7 cellular contexts compared by ENCODE assay signal in genomic region chr4:110631582-110632505, GRCh38. TPM values are rescaled to one million over a fixed set of nuclear protein-coding genes. Genes with fewer than 3 reads are reported as not detected.
DNase-seq lines count a peak whose midpoint lies in the region; ATAC-seq, FAIRE-seq and TF ChIP-seq lines count a peak whose summit lies in the region.

No MANE protein-coding gene starts in this region.

- WGBS in lower leg skin, 2 donors, result 14% methylated on average over 61 to 63 of the region's 63 CpGs

- FAIRE-seq in HTR-8/SVneo (lab: Jason Lieb, UNC), result peak; percentile 83

- DNase-seq in HTR-8/SVneo (ENCODE audit: insufficient read length, low spot score) (peak; percentile 89), SHP77 (lab: John Stamatoyannopoulos, UW) (peak; percentile 56 to 61), dermis microvascular lymphatic vessel endothelial cell (ENCODE audit: low read depth in 2 of 2) (peak; percentile 74 to 82), lower leg skin (ENCODE audit: low spot score in 2 of 2) (peak; percentile 26 to 94)
- DNase-seq in stimulated activated naive B cell treated with anti-CD40 and anti-IgM and Interleukin-4, amounts not matched to agents 10 μg/mL and 1 μg/mL and 100 μg/mL, for 72 hours, result peak; percentile 24

- TF ChIP-seq CTCF in lower leg skin (IDR thresholded peaks at IDR 0.05), result no peak

- peaks cover 72 to 78% of the 10 kb centered on the region in 2 donors for H3K27me3 Mint-ChIP-seq in stimulated activated naive B cell treated with anti-CD40 and anti-IgM and Interleukin-4, amounts not matched to agents 10 μg/mL and 1 μg/mL and 100 μg/mL, for 72 hours

- peak overlapping the region; percentile 67 to 71 for H3K4me3 Mint-ChIP-seq in stimulated activated naive B cell treated with anti-CD40 and anti-IgM and Interleukin-4, amounts not matched to agents 10 μg/mL and 1 μg/mL and 100 μg/mL, for 72 hours

- peak overlapping the region; percentile 16; the same call in 1 of the 2 replicates for H3K4me3 ChIP-seq in GM08714 (ENCODE audit: low read length)
- H3K4me3 ChIP-seq in lower leg skin (ENCODE audit: low read depth, poor library complexity, severe bottlenecking), result no peak overlapping the region

- peak overlapping the region; percentile 79 for H3K27ac Mint-ChIP-seq in stimulated activated naive B cell treated with anti-CD40 and anti-IgM and Interleukin-4, amounts not matched to agents 10 μg/mL and 1 μg/mL and 100 μg/mL, for 72 hours

- H3K4me1 Mint-ChIP-seq in stimulated activated naive B cell treated with anti-CD40 and anti-IgM and Interleukin-4, amounts not matched to agents 10 μg/mL and 1 μg/mL and 100 μg/mL, for 72 hours, result peaks cover 10 to 33% of the 10 kb centered on the region in 2 donors

- H3K9me3 Mint-ChIP-seq in stimulated activated naive B cell treated with anti-CD40 and anti-IgM and Interleukin-4, amounts not matched to agents 10 μg/mL and 1 μg/mL and 100 μg/mL, for 72 hours, result peaks cover 3 to 13% of the 10 kb centered on the region in 2 donors

- peak; percentile 96 for ATAC-seq in GM21447 (IDR thresholded peaks at IDR 0.05; ENCODE audit: unreplicated experiment)
- ATAC-seq in stimulated activated naive B cell treated with anti-CD40 and anti-IgM and Interleukin-4, amounts not matched to agents 10 μg/mL and 1 μg/mL and 100 μg/mL, for 72 hours (replicated peaks), result peak; percentile 86 to 93

- no peak for TF ChIP-seq POLR2A in lower leg skin (IDR thresholded peaks at IDR 0.05)

- peaks cover 2 to 9% of the 10 kb centered on the region in 2 donors for H3K36me3 Mint-ChIP-seq in stimulated activated naive B cell treated with anti-CD40 and anti-IgM and Interleukin-4, amounts not matched to agents 10 μg/mL and 1 μg/mL and 100 μg/mL, for 72 hours

- intact Hi-C loops in lower leg skin (cut with DNase I; ENCODE audit: low total_unique reads), result no loop called here

RNA-seq across cellular contexts. Expression of gene PITX2, which starts 9.0 kb away (rescaled TPM):
- total RNA-seq in dermis microvascular lymphatic vessel endothelial cell (under 0.01 TPM in 1 of 2 replicates, not detected in the other), lower leg skin (1 to 10 TPM in 1 of 4 donors, under 1 TPM in 3; 0.34 to 1.1 (median 0.48) TPM)

Comparison
In these comparisons a context has a peak if more than half of its experiments do, and no peak if none do; other contexts are left out.
1. DNase-seq: peak in every context shown above with its lines; median percentile 89 in HTR-8/SVneo; 78 in dermis microvascular lymphatic vessel endothelial cell; 60 in lower leg skin; 58 in SHP77; 24 in stimulated activated naive B cell treated with anti-CD40 and anti-IgM and Interleukin-4, amounts not matched to agents 10 μg/mL and 1 μg/mL and 100 μg/mL, for 72 hours.